In the genomic region with DNA sequence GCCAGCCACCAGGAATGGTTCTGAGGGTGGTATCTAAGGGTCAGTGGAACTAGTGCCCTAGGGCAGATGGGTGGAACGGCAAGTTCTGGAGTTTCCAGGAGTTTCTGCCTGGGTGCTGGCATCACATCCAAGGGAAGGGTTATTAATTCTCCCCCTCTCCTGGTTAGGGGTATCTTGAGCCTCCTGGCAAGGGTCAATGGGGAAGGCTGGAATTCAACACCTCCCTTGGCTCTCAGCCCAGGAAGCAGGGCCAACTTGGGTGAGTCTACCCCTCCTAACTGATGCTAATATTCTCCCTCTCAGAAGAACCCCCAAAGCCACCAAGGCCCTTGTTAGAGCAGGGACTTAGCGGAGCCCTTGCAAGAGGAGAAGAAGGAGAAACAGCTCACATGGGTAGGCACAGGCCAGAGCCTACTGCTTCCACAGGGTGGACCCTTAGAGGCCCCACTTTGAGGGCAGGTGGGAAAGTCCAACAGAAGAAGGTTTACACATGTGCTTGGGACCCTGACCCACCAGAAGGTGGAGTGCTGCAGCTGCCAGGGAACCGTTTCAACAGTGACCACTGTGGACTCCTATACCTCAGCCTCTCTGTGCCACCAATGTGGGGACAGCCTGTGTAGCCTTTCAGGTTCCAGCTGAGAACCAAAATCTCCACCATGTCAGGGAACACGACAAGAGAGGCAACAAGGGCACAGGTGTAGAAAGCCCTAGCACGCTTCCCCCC, we compare ENCODE assay signal across 7 cellular contexts. TPM values are rescaled to one million over a fixed set of nuclear protein-coding genes. Genes with fewer than 3 reads are reported as not detected.
DNase-seq lines count a peak whose midpoint lies in the region; ATAC-seq and TF ChIP-seq lines count a peak whose summit lies in the region.
"Had no signal": no experiment of that assay in that cellular context is flagged by ENCODE, and none has a peak within 500 bp of the region (broad histone marks: within the 10 kb centered on the region; RNA-seq: fewer than 3 reads in every experiment).

No MANE protein-coding gene starts in this region.

- H3K4me2 ChIP-seq in GM23338 = no peak overlapping the region

- peaks cover 21% of the 10 kb centered on the region for H3K79me2 ChIP-seq in GM23338 (replicated peaks; ENCODE audit: insufficient read depth)

- H3K27me3 ChIP-seq in GM23338 (ENCODE audit: insufficient read depth) = no peaks in the 10 kb centered on the region

- TF ChIP-seq CTCF in GM23338 (conservative IDR thresholded peaks at IDR 0.05; ENCODE audit: low read depth in 2 of 2) (peak; percentile 9 to 44; a peak in 2 of 4 replicates), nephron progenitor cell (IDR thresholded peaks at IDR 0.05) (no peak)

- no peak overlapping the region for H2AFZ ChIP-seq in GM23338

- H3K4me1 Mint-ChIP-seq in GM23338 = peaks cover 29% of the 10 kb centered on the region
- peaks cover 42% of the 10 kb centered on the region for H3K4me1 Mint-ChIP-seq in activated naive CD8-positive, alpha-beta T cell treated with anti-CD3 and anti-CD28 coated beads, Interleukin-2, amount 10 ng/mL, durations not matched to agents 7 days and 5 days
- peaks cover 45% of the 10 kb centered on the region for H3K4me1 Mint-ChIP-seq in nephron progenitor cell

- H3K4me3 Mint-ChIP-seq in GM23338 (no peak overlapping the region), nephron progenitor cell (peak overlapping the region; percentile 95)
- peak overlapping the region; percentile 96 for H3K4me3 Mint-ChIP-seq in activated naive CD8-positive, alpha-beta T cell treated with anti-CD3 and anti-CD28 coated beads, Interleukin-2, amount 10 ng/mL, durations not matched to agents 7 days and 5 days

- H3K27me3 Mint-ChIP-seq in GM23338 (ENCODE audit: insufficient read depth, low read depth, poor library complexity) (peaks cover 10% of the 10 kb centered on the region), nephron progenitor cell (ENCODE audit: low read depth, poor library complexity) (no peaks in the 10 kb centered on the region)
- no peaks in the 10 kb centered on the region for H3K27me3 Mint-ChIP-seq in activated naive CD8-positive, alpha-beta T cell treated with anti-CD3 and anti-CD28 coated beads, Interleukin-2, amount 10 ng/mL, durations not matched to agents 7 days and 5 days

- H3K36me3 ChIP-seq in GM23338 (ENCODE audit: insufficient read depth) = no peaks in the 10 kb centered on the region

- H3K4me3 ChIP-seq in GM23338 = no peak overlapping the region

- H3K9me3 Mint-ChIP-seq in GM23338 (no peaks in the 10 kb centered on the region; the same call in 2 of the 3 replicates), nephron progenitor cell (no peaks in the 10 kb centered on the region)
- H3K9me3 Mint-ChIP-seq in activated naive CD8-positive, alpha-beta T cell treated with anti-CD3 and anti-CD28 coated beads, Interleukin-2, amount 10 ng/mL, durations not matched to agents 7 days and 5 days = no peaks in the 10 kb centered on the region

- POLR2A ChIA-PET in activated naive CD8-positive, alpha-beta T cell treated with anti-CD3 and anti-CD28 coated beads, Interleukin-2, amount 10 ng/mL, durations not matched to agents 7 days and 5 days (lab: Charles Lee) = interaction anchor here (1.1 to 5.8 kb wide), 3 partner anchors 15 to 28 kb away, joined by 3 to 45 read pairs (median 9); a partner anchor contains a TSS

- no peak overlapping the region for H3K27ac ChIP-seq in GM23338 (ENCODE audit: low read depth)

- no peaks in the 10 kb centered on the region for H3K9me2 ChIP-seq in GM23338 (ENCODE audit: insufficient read depth)

- H3K27ac Mint-ChIP-seq in GM23338 = no peak overlapping the region
- no peak overlapping the region for H3K27ac Mint-ChIP-seq in activated naive CD8-positive, alpha-beta T cell treated with anti-CD3 and anti-CD28 coated beads, Interleukin-2, amount 10 ng/mL, durations not matched to agents 7 days and 5 days
- H3K27ac Mint-ChIP-seq in nephron progenitor cell = peak overlapping the region; percentile 69

- H3F3A ChIP-seq in GM23338 (replicated peaks; ENCODE audit: low read depth) = no peaks in the 10 kb centered on the region

- peaks cover 24% of the 10 kb centered on the region for H4K20me1 ChIP-seq in GM23338 (replicated peaks; ENCODE audit: insufficient read depth)

- peaks cover 13% of the 10 kb centered on the region; the same call in 1 of the 2 replicates for H3K4me1 ChIP-seq in GM23338 (ENCODE audit: insufficient read depth)

- H3K36me3 Mint-ChIP-seq in GM23338 (ENCODE audit: low read depth) = peaks cover 8% of the 10 kb centered on the region
- peaks cover 12% of the 10 kb centered on the region for H3K36me3 Mint-ChIP-seq in activated naive CD8-positive, alpha-beta T cell treated with anti-CD3 and anti-CD28 coated beads, Interleukin-2, amount 10 ng/mL, durations not matched to agents 7 days and 5 days
- H3K36me3 Mint-ChIP-seq in nephron progenitor cell (ENCODE audit: low read depth) = peaks cover 7% of the 10 kb centered on the region

- DNase-seq in GM23338 (ENCODE audit: low spot score) = no peak
- no peak for DNase-seq in activated naive CD8-positive, alpha-beta T cell treated with anti-CD3 and anti-CD28 coated beads, Interleukin-2, amount 10 ng/mL, durations not matched to agents 7 days and 5 days
- DNase-seq in nephron progenitor cell = no peak
- DNase-seq in NCI-H2029 (lab: John Stamatoyannopoulos, UW) = no peak
- DNase-seq: stimulated activated CD4-positive, alpha-beta T cell treated with anti-CD3 and anti-CD28 coated beads, Interleukin-12 subunit alpha, Interleukin-12 subunit beta, amount 100 ng/mL, for 4 hours had no signal

- ATAC-seq in GM23338 (no peak), GM21526 (IDR thresholded peaks at IDR 0.05; ENCODE audit: low FRiP score, unreplicated experiment) (no peak), GM19324 (IDR thresholded peaks at IDR 0.05; ENCODE audit: low FRiP score, unreplicated experiment) (no peak)
- ATAC-seq in activated naive CD8-positive, alpha-beta T cell treated with anti-CD3 and anti-CD28 coated beads, Interleukin-2, amount 10 ng/mL, durations not matched to agents 7 days and 5 days (ENCODE audit: low read depth) = no peak

TF ChIP-seq in GM23338, 12 proteins besides CTCF, POLR2A, EP300 and RAD21 (continues in another document):
- TF ChIP-seq ZNF114 (CRISPR knock-in tag; IDR thresholded peaks at IDR 0.05) (no peak), POLR2AphosphoS5 (IDR thresholded peaks at IDR 0.05; ENCODE audit: low read depth) (no peak), EZH2phosphoT487 (IDR thresholded peaks at IDR 0.05; ENCODE audit: unreplicated experiment) (no peak), NANOG (IDR thresholded peaks at IDR 0.05; ENCODE audit: borderline replicate concordance) (no peak), ZNF331 (CRISPR knock-in tag; IDR thresholded peaks at IDR 0.05; ENCODE audit: low read depth) (no peak), STAT1 (IDR thresholded peaks at IDR 0.05; ENCODE audit: unreplicated experiment) (no peak), JUNB (IDR thresholded peaks at IDR 0.05; ENCODE audit: unreplicated experiment) (no peak)
- TF ChIP-seq, protein P1, sequence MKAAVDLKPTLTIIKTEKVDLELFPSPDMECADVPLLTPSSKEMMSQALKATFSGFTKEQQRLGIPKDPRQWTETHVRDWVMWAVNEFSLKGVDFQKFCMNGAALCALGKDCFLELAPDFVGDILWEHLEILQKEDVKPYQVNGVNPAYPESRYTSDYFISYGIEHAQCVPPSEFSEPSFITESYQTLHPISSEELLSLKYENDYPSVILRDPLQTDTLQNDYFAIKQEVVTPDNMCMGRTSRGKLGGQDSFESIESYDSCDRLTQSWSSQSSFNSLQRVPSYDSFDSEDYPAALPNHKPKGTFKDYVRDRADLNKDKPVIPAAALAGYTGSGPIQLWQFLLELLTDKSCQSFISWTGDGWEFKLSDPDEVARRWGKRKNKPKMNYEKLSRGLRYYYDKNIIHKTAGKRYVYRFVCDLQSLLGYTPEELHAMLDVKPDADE (IDR thresholded peaks at IDR 0.05) = no peak

RNA-seq across cellular contexts. Expression of a gene that starts 3.3 kb away (rescaled TPM):
- 41.9 and 49.2 TPM in 2 replicates for total RNA-seq in GM23338 (2014; rRNA removed; shearing (Covaris generic))
- 17.8 and 19.3 TPM in 2 replicates for polyA plus RNA-seq in GM23338 (2016; fragmentation: Nextera tagmentation; extraction: Ambion mirVana)
- total RNA-seq in activated naive CD8-positive, alpha-beta T cell treated with anti-CD3 and anti-CD28 coated beads, Interleukin-2, amount 10 ng/mL, durations not matched to agents 7 days and 5 days = 10 to 100 TPM; 23.4 to 24.4 TPM

RNA-seq across cellular contexts. Expression of a gene that starts 5.3 kb away (rescaled TPM):
- 11.5 and 18.2 TPM in 2 replicates for total RNA-seq in GM23338 (2014; rRNA removed; shearing (Covaris generic))
- 10.0 and 10.1 TPM in 2 replicates for polyA plus RNA-seq in GM23338 (2016; fragmentation: Nextera tagmentation; extraction: Ambion mirVana)
- total RNA-seq in activated naive CD8-positive, alpha-beta T cell treated with anti-CD3 and anti-CD28 coated beads, Interleukin-2, amount 10 ng/mL, durations not matched to agents 7 days and 5 days = 10 to 100 TPM; 35.0 to 38.9 TPM

RNA-seq across cellular contexts. Expression of a gene that starts 5.4 kb away (rescaled TPM):
- total RNA-seq in GM23338 (2014; rRNA removed; shearing (Covaris generic)) = 22.3 and 35.6 TPM in 2 replicates
- 27.7 and 31.7 TPM in 2 replicates for polyA plus RNA-seq in GM23338 (2016; fragmentation: Nextera tagmentation; extraction: Ambion mirVana)
- 10 to 100 TPM; 55.8 to 58.2 TPM for total RNA-seq in activated naive CD8-positive, alpha-beta T cell treated with anti-CD3 and anti-CD28 coated beads, Interleukin-2, amount 10 ng/mL, durations not matched to agents 7 days and 5 days

RNA-seq across cellular contexts. Expression of a gene that starts 10.5 kb away (rescaled TPM):
- total RNA-seq in GM23338 (2014; rRNA removed; shearing (Covaris generic)) = 0.31 TPM in 2 replicates
- polyA plus RNA-seq in GM23338 (2016; fragmentation: Nextera tagmentation; extraction: Ambion mirVana) = 0.24 and 0.29 TPM in 2 replicates
- 1 to 10 TPM; 2.2 to 2.7 TPM for total RNA-seq in activated naive CD8-positive, alpha-beta T cell treated with anti-CD3 and anti-CD28 coated beads, Interleukin-2, amount 10 ng/mL, durations not matched to agents 7 days and 5 days

RNA-seq across cellular contexts. Expression of a gene that starts 15.4 kb away (rescaled TPM):
- total RNA-seq in GM23338 (2014; rRNA removed; shearing (Covaris generic)) = 12.8 and 15.7 TPM in 2 replicates
- 9.6 TPM in 2 replicates for polyA plus RNA-seq in GM23338 (2016; fragmentation: Nextera tagmentation; extraction: Ambion mirVana)
- total RNA-seq in activated naive CD8-positive, alpha-beta T cell treated with anti-CD3 and anti-CD28 coated beads, Interleukin-2, amount 10 ng/mL, durations not matched to agents 7 days and 5 days = 100 to 1,000 TPM; 183 to 188 TPM
